ENCODE assay signal across 8 cellular contexts in the genomic region with DNA sequence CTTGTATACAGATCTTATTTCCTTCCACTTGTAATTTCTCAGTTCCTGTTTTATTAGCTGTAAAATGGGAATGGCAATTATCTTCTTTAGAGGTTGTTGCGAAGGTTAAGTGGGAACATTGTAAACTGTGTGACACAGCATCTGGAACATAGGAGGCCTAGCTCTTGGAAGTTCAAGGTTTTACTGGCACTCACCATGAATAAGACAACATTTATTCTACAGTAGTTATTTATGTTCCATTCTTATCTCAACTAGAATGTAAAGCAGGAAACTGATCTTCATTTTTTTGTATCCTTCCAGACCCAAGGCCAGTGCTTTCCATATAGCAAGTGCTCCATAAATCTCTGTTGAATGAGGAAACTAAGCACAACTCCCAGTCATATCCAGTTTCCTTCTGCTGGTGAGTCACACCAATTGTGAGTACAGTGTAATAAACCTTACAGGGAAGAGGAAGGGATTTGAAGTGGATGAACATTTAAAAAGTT. TPM values are rescaled to one million over a fixed set of nuclear protein-coding genes. Genes with fewer than 3 reads are reported as not detected.
DNase-seq lines count a peak whose midpoint lies in the region; ATAC-seq and TF ChIP-seq lines count a peak whose summit lies in the region.

No MANE protein-coding gene starts in this region.

- peaks cover 6% of the 10 kb centered on the region for H3K27me3 Mint-ChIP-seq in CD4-positive, CD25-positive, alpha-beta regulatory T cell
- no peaks in the 10 kb centered on the region for H3K27me3 Mint-ChIP-seq in activated T-helper 17 cell treated with anti-CD3 and anti-CD28 coated beads, Interleukin-2, amount 50 U/mL, for 72 hours

- 50% methylated on average over 1 of the region's 1 CpG for WGBS in suprapubic skin

- H3K4me1 ChIP-seq in CD4-positive, CD25-positive, alpha-beta regulatory T cell (ENCODE audit: control insufficient read depth, insufficient read depth, low read length, poor library complexity, severe bottlenecking) = peaks cover 42% of the 10 kb centered on the region
- H3K4me1 ChIP-seq in HUES48 (ENCODE audit: control insufficient read depth, insufficient read depth, low read length) (peaks cover 16% of the 10 kb centered on the region; the same call in 1 of the 2 replicates), suprapubic skin (peaks cover 60% of the 10 kb centered on the region)

- no peak for TF ChIP-seq CTCF in suprapubic skin (IDR thresholded peaks at IDR 0.05)

- no peak for TF ChIP-seq EP300 in suprapubic skin (IDR thresholded peaks at IDR 0.05)

- no peaks in the 10 kb centered on the region for H3K27me3 ChIP-seq in CD4-positive, CD25-positive, alpha-beta regulatory T cell (ENCODE audit: control insufficient read depth, insufficient read depth, low read length)
- H3K27me3 ChIP-seq in HUES48 (ENCODE audit: control insufficient read depth, insufficient read depth, low read length) (no peaks in the 10 kb centered on the region), suprapubic skin (no peaks in the 10 kb centered on the region)

- H3K4me1 Mint-ChIP-seq in CD4-positive, CD25-positive, alpha-beta regulatory T cell = peaks cover 39 to 73% (median 61%) of the 10 kb centered on the region in 4 donors
- peaks cover 32% of the 10 kb centered on the region for H3K4me1 Mint-ChIP-seq in activated T-helper 17 cell treated with anti-CD3 and anti-CD28 coated beads, Interleukin-2, amount 50 U/mL, for 72 hours

- peak overlapping the region; percentile 97 for H3K27ac ChIP-seq in CD4-positive, CD25-positive, alpha-beta regulatory T cell (ENCODE audit: insufficient read depth, low read length, poor library complexity, severe bottlenecking)
- H3K27ac ChIP-seq in HUES48 (ENCODE audit: low read depth, low read length) = no peak overlapping the region
- peak overlapping the region; percentile 97 for H3K27ac ChIP-seq in suprapubic skin

- peak overlapping the region; percentile 98 for H3K4me3 ChIP-seq in CD4-positive, CD25-positive, alpha-beta regulatory T cell (ENCODE audit: low read depth, low read length)
- H3K4me3 ChIP-seq in HUES48 (ENCODE audit: low read depth, low read length) (peak overlapping the region; percentile 83), iPS-18c (ENCODE audit: insufficient read depth, low read depth, low read length) (peak overlapping the region; percentile 93; the same call in 1 of the 2 replicates), suprapubic skin (peak overlapping the region; percentile 70)

- intact Hi-C loops in head of caudate nucleus (cut with DNase I) = no loop called here

- H3K27ac Mint-ChIP-seq in CD4-positive, CD25-positive, alpha-beta regulatory T cell = peak overlapping the region; percentile 43 to 97 (median 87)
- peak overlapping the region; percentile 97 for H3K27ac Mint-ChIP-seq in activated T-helper 17 cell treated with anti-CD3 and anti-CD28 coated beads, Interleukin-2, amount 50 U/mL, for 72 hours

- DNase-seq in CD4-positive, CD25-positive, alpha-beta regulatory T cell = no peak
- DNase-seq in suprapubic skin (ENCODE audit: low spot score in 2 of 2) (no peak), head of caudate nucleus (no peak)

- no peaks in the 10 kb centered on the region for H3K9me3 ChIP-seq in CD4-positive, CD25-positive, alpha-beta regulatory T cell (ENCODE audit: control insufficient read depth in 2 of 2, low read length in 2 of 2)
- no peaks in the 10 kb centered on the region for H3K9me3 ChIP-seq in HUES48 (ENCODE audit: control insufficient read depth, insufficient read depth, low read length)
- H3K9me3 ChIP-seq in iPS-18c (ENCODE audit: control insufficient read depth, insufficient read depth, low read length) = no peaks in the 10 kb centered on the region
- H3K9me3 ChIP-seq in suprapubic skin = no peaks in the 10 kb centered on the region

- H3K9ac ChIP-seq in HUES48 (ENCODE audit: low read depth, low read length) = no peak overlapping the region

- no peak for ATAC-seq in CD4-positive, CD25-positive, alpha-beta regulatory T cell (ENCODE audit: low read depth in 2 of 2)
- no peak for ATAC-seq in activated T-helper 17 cell treated with anti-CD3 and anti-CD28 coated beads, Interleukin-2, amount 50 U/mL, for 72 hours (replicated peaks)
- ATAC-seq in HG02970 (IDR thresholded peaks at IDR 0.05; ENCODE audit: low FRiP score, unreplicated experiment) = no peak
- no peak for ATAC-seq in GM19324 (IDR thresholded peaks at IDR 0.05; ENCODE audit: low FRiP score, unreplicated experiment)

- peaks cover 0 to 3% (median 0%) of the 10 kb centered on the region in 7 donors for H3K9me3 Mint-ChIP-seq in CD4-positive, CD25-positive, alpha-beta regulatory T cell
- H3K9me3 Mint-ChIP-seq in activated T-helper 17 cell treated with anti-CD3 and anti-CD28 coated beads, Interleukin-2, amount 50 U/mL, for 72 hours = no peaks in the 10 kb centered on the region

- H3K4me3 Mint-ChIP-seq in CD4-positive, CD25-positive, alpha-beta regulatory T cell = peak overlapping the region; percentile 91 to 96 (median 94)
- peak overlapping the region; percentile 92 for H3K4me3 Mint-ChIP-seq in activated T-helper 17 cell treated with anti-CD3 and anti-CD28 coated beads, Interleukin-2, amount 50 U/mL, for 72 hours

- TF ChIP-seq POLR2A in suprapubic skin (IDR thresholded peaks at IDR 0.05) = no peak

- peaks cover 27% of the 10 kb centered on the region for H3K36me3 Mint-ChIP-seq in CD4-positive, CD25-positive, alpha-beta regulatory T cell
- peaks cover 57% of the 10 kb centered on the region for H3K36me3 Mint-ChIP-seq in activated T-helper 17 cell treated with anti-CD3 and anti-CD28 coated beads, Interleukin-2, amount 50 U/mL, for 72 hours (ENCODE audit: low read depth)

- H3K36me3 ChIP-seq in CD4-positive, CD25-positive, alpha-beta regulatory T cell (ENCODE audit: control insufficient read depth, insufficient read depth, low read length) = peaks cover 12% of the 10 kb centered on the region
- H3K36me3 ChIP-seq in HUES48 (ENCODE audit: control insufficient read depth, insufficient read depth, low read length) (peaks cover 27% of the 10 kb centered on the region), suprapubic skin (peaks cover 9% of the 10 kb centered on the region)

RNA-seq across cellular contexts. Expression of a gene that starts 1.4 kb away (rescaled TPM):
- total RNA-seq in CD4-positive, CD25-positive, alpha-beta regulatory T cell = 64.4 TPM
- polyA plus RNA-seq in CD4-positive, CD25-positive, alpha-beta regulatory T cell = 10 to 100 TPM; 25.9 to 28.1 (median 27.5) TPM
- total RNA-seq in activated T-helper 17 cell treated with anti-CD3 and anti-CD28 coated beads, Interleukin-2, amount 50 U/mL, for 72 hours = 10 to 100 TPM; 28.3 to 63.7 TPM
- total RNA-seq in suprapubic skin = 10 to 100 TPM; 19.9 to 34.1 (median 30.7) TPM

RNA-seq across cellular contexts. Expression of a gene that starts 15.5 kb away (rescaled TPM):
- total RNA-seq in CD4-positive, CD25-positive, alpha-beta regulatory T cell = 55.6 TPM
- polyA plus RNA-seq in CD4-positive, CD25-positive, alpha-beta regulatory T cell = 10 to 100 TPM; 19.7 to 32.6 (median 27.5) TPM
- total RNA-seq in activated T-helper 17 cell treated with anti-CD3 and anti-CD28 coated beads, Interleukin-2, amount 50 U/mL, for 72 hours = 10 to 100 TPM; 16.9 to 19.1 TPM
- 10 to 100 TPM; 13.9 to 33.3 (median 18.3) TPM for total RNA-seq in suprapubic skin
